In the genomic region with DNA sequence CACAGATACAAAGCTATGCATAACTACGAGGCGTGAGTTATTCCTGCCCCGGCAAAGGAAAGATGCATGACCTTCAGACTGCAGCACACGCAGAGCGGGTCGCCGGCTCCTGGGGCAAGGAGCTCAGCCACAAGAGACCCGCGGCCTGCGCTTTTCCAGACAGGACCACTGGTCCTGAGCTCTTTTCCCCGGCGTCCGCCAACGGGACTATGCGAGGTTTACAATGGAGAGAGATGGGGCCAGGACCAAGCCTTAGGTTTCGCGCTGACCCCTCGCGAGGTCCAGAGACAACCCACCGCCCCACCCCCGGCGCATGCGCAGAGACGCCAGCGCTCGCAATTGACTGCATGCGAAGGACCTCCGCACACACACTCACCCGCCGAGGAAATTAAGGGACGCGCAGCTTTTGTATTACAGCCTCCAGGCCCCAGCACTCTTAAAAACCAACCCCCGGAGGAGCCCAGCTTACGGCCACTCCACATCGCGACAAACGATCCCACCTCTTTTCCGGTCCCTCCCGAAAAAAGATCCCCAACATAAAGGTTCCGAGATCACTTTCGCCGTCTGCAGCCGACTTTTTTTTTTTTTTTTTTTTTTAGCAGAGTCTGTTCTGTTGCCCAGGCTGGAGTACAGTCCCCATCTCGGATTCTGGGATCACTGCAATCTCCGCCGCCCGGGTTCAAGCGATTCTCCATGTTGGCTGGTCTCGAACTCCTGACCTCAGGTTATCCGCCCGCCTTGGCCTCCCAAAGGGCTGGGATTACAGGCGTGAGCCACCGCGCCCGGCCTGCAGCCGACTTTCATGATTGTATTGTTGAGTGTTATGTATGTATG, we compare ENCODE assay signal across 1 cellular context.
TF ChIP-seq lines count a peak whose summit lies in the region.

A gene with protein sequence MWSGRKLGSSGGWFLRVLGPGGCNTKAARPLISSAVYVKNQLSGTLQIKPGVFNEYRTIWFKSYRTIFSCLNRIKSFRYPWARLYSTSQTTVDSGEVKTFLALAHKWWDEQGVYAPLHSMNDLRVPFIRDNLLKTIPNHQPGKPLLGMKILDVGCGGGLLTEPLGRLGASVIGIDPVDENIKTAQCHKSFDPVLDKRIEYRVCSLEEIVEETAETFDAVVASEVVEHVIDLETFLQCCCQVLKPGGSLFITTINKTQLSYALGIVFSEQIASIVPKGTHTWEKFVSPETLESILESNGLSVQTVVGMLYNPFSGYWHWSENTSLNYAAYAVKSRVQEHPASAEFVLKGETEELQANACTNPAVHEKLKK (minus strand): TSS at position 498 of the 834 bp plus-strand sequence. CDS start 16 bp downstream, at position 482.

TF ChIP-seq in K562, 482 proteins besides CTCF, POLR2A, EP300 and RAD21 (continued from another document):
- TF ChIP-seq, protein P1, sequence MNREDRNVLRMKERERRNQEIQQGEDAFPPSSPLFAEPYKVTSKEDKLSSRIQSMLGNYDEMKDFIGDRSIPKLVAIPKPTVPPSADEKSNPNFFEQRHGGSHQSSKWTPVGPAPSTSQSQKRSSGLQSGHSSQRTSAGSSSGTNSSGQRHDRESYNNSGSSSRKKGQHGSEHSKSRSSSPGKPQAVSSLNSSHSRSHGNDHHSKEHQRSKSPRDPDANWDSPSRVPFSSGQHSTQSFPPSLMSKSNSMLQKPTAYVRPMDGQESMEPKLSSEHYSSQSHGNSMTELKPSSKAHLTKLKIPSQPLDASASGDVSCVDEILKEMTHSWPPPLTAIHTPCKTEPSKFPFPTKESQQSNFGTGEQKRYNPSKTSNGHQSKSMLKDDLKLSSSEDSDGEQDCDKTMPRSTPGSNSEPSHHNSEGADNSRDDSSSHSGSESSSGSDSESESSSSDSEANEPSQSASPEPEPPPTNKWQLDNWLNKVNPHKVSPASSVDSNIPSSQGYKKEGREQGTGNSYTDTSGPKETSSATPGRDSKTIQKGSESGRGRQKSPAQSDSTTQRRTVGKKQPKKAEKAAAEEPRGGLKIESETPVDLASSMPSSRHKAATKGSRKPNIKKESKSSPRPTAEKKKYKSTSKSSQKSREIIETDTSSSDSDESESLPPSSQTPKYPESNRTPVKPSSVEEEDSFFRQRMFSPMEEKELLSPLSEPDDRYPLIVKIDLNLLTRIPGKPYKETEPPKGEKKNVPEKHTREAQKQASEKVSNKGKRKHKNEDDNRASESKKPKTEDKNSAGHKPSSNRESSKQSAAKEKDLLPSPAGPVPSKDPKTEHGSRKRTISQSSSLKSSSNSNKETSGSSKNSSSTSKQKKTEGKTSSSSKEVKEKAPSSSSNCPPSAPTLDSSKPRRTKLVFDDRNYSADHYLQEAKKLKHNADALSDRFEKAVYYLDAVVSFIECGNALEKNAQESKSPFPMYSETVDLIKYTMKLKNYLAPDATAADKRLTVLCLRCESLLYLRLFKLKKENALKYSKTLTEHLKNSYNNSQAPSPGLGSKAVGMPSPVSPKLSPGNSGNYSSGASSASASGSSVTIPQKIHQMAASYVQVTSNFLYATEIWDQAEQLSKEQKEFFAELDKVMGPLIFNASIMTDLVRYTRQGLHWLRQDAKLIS (CRISPR knock-in tag; IDR thresholded peaks at IDR 0.05), result 0 out of 2 replicates have a peak, but pooled peaks have one; percentile 71
- TF ChIP-seq SRSF3 (IDR thresholded peaks at IDR 0.05; ENCODE audit: insufficient read depth, low read length) (no peak), MAX (CRISPR knock-in tag; IDR thresholded peaks at IDR 0.05) (no peak), TEAD4 (IDR thresholded peaks at IDR 0.05; ENCODE audit: low read length) (0 out of 2 replicates have a peak, but pooled peaks have one; percentile 17), TEAD4 (CRISPR knock-in tag; IDR thresholded peaks at IDR 0.05; ENCODE audit: borderline replicate concordance) (no peak), ZNF778 (CRISPR knock-in tag; IDR thresholded peaks at IDR 0.05) (no peak)
